ENCODE assay signal across 9 cellular contexts in the genomic region with DNA sequence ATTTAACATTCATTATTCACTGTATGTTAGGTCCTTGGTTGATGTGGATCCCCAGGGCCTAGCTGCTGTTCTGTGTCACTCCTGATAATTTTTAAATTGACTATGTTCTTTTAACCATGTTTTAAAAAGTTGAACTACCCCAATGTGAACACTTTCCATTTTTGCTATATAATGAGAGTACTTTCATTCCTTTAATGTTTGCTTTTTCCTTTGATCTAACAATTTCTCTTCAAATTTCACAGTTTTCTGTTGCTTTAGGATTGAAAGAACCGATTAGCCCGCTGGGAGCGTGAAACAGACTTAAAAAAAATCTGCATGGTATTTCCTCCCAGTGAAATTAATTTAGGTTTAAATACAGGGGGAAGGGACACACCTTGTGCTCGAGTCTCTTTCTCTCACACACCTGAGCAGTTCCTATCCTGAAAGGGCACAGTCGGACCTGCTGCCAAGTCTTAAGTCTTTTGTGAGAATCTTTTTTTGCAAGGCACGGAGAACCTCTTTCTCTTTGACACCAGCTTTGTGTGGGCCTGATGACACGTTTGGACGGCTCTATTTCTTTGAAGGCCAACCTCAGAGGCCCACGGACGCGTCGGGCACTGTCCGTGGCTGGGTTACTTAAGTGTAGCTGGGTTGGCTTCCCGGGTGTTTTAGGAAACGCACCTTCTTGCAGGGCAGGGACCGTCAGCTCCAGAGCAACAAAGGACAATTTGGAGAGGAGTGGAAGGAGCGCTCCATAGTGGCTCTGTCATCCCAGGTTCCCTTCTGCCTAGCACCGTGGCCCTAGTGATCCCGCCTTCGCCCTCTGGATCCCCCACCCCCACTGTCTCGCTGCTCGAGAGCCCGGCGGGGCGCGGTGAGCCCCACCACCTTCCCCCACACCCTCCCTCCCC. TPM values are rescaled to one million over a fixed set of nuclear protein-coding genes. Genes with fewer than 3 reads are reported as not detected.
DNase-seq lines count a peak whose midpoint lies in the region; ATAC-seq and TF ChIP-seq lines count a peak whose summit lies in the region.
"Had no signal": no experiment of that assay in that cellular context is flagged by ENCODE, and none has a peak within 500 bp of the region (broad histone marks: within the 10 kb centered on the region; RNA-seq: fewer than 3 reads in every experiment).

No MANE protein-coding gene starts in this region.

- no peaks in the 10 kb centered on the region for H3K27me3 ChIP-seq in testis

- peaks cover 5% of the 10 kb centered on the region for H3K4me1 ChIP-seq in testis

- no peak for TF ChIP-seq CTCF in testis (IDR thresholded peaks at IDR 0.05)

- H3K4me3 ChIP-seq in testis: peak overlapping the region; percentile 56 to 78

- TF ChIP-seq POLR2A in testis (IDR thresholded peaks at IDR 0.05): no peak

- peak overlapping the region in 1 of 2 donors; percentile 53 for H3K27ac ChIP-seq in testis

- WGBS in testis, 2 donors: 29 to 38% methylated on average over 17 to 26 of the region's 26 CpGs

- DNase-seq in activated CD4-positive, alpha-beta T cell treated with anti-CD3 and anti-CD28 coated beads for 36 hours: no peak
- no peak for DNase-seq in activated CD4-positive, alpha-beta T cell treated with anti-CD3 and anti-CD28 coated beads, Interleukin-2, amount 50 U/mL, for 48 hours
- no peak for DNase-seq in activated naive CD8-positive, alpha-beta T cell treated with anti-CD3 and anti-CD28 coated beads, Interleukin-2, amount 50 U/mL, for 24 hours
- DNase-seq in left lobe of liver (ENCODE audit: low spot score): no peak
- DNase-seq in testis: no peak
- DNase-seq in activated CD4-positive, alpha-beta T cell treated with anti-CD3 and anti-CD28 coated beads for 1 hour: no peak

- intact Hi-C loops in activated CD4-positive, alpha-beta T cell treated with anti-CD3 and anti-CD28 coated beads for 36 hours (cut with DNase I, micrococcal nuclease): loop anchor here in 1 of 2 experiments (2.0 kb wide), 1 partner anchor 51 kb away; no protein-coding TSS in a partner anchor
- intact Hi-C loops in testis (cut with DNase I; ENCODE audit: low total_unique reads): no loop called here

- H3K4me1 Mint-ChIP-seq in activated CD4-positive, alpha-beta T cell treated with anti-CD3 and anti-CD28 coated beads for 36 hours: peaks cover 16% of the 10 kb centered on the region
- peaks cover 23% of the 10 kb centered on the region for H3K4me1 Mint-ChIP-seq in activated naive CD8-positive, alpha-beta T cell treated with anti-CD3 and anti-CD28 coated beads, Interleukin-2, amount 50 U/mL, for 24 hours

- CTCF ChIA-PET in activated CD4-positive, alpha-beta T cell treated with anti-CD3 and anti-CD28 coated beads for 36 hours (lab: Charles Lee): interaction anchor here (0.7 kb wide), 1 partner anchor 309 kb away, joined by 3 read pairs; no protein-coding TSS in a partner anchor

- H3K9me3 ChIP-seq in testis: no peaks in the 10 kb centered on the region

- H3K27me3 Mint-ChIP-seq in activated CD4-positive, alpha-beta T cell treated with anti-CD3 and anti-CD28 coated beads for 36 hours: peaks cover 51% of the 10 kb centered on the region
- H3K27me3 Mint-ChIP-seq in activated naive CD8-positive, alpha-beta T cell treated with anti-CD3 and anti-CD28 coated beads, Interleukin-2, amount 50 U/mL, for 24 hours: peaks cover 63% of the 10 kb centered on the region

- no peak for ATAC-seq in activated CD4-positive, alpha-beta T cell treated with anti-CD3 and anti-CD28 coated beads for 36 hours
- ATAC-seq in activated naive CD8-positive, alpha-beta T cell treated with anti-CD3 and anti-CD28 coated beads, Interleukin-2, amount 50 U/mL, for 24 hours: no peak
- ATAC-seq in left lobe of liver (peak; percentile 42), HG03457 (IDR thresholded peaks at IDR 0.05; ENCODE audit: unreplicated experiment) (no peak), GM18870 (IDR thresholded peaks at IDR 0.05; ENCODE audit: unreplicated experiment) (no peak)

- no peaks in the 10 kb centered on the region for H3K36me3 ChIP-seq in testis (ENCODE audit: low read depth, missing control alignments)

- H3K4me3 Mint-ChIP-seq in activated CD4-positive, alpha-beta T cell treated with anti-CD3 and anti-CD28 coated beads for 36 hours: peak overlapping the region; percentile 80
- peak overlapping the region; percentile 29 for H3K4me3 Mint-ChIP-seq in activated naive CD8-positive, alpha-beta T cell treated with anti-CD3 and anti-CD28 coated beads, Interleukin-2, amount 50 U/mL, for 24 hours

- H3K27ac Mint-ChIP-seq in activated CD4-positive, alpha-beta T cell treated with anti-CD3 and anti-CD28 coated beads for 36 hours: no peak overlapping the region
- H3K27ac Mint-ChIP-seq in activated naive CD8-positive, alpha-beta T cell treated with anti-CD3 and anti-CD28 coated beads, Interleukin-2, amount 50 U/mL, for 24 hours: no peak overlapping the region

- no peaks in the 10 kb centered on the region for H3K9me3 Mint-ChIP-seq in activated CD4-positive, alpha-beta T cell treated with anti-CD3 and anti-CD28 coated beads for 36 hours (ENCODE audit: low read depth)
- no peaks in the 10 kb centered on the region for H3K9me3 Mint-ChIP-seq in activated naive CD8-positive, alpha-beta T cell treated with anti-CD3 and anti-CD28 coated beads, Interleukin-2, amount 50 U/mL, for 24 hours

- no peaks in the 10 kb centered on the region for H3K36me3 Mint-ChIP-seq in activated CD4-positive, alpha-beta T cell treated with anti-CD3 and anti-CD28 coated beads for 36 hours (ENCODE audit: low read depth)
- no peaks in the 10 kb centered on the region for H3K36me3 Mint-ChIP-seq in activated naive CD8-positive, alpha-beta T cell treated with anti-CD3 and anti-CD28 coated beads, Interleukin-2, amount 50 U/mL, for 24 hours (ENCODE audit: low read depth)
- H3K36me3 Mint-ChIP-seq: CD4-positive, CD25-positive, alpha-beta regulatory T cell had no signal

- POLR2A ChIA-PET in activated CD4-positive, alpha-beta T cell treated with anti-CD3 and anti-CD28 coated beads for 36 hours (lab: Charles Lee): no interaction called here

RNA-seq across cellular contexts. Expression of a gene that starts 1.0 kb away (rescaled TPM):
- under 1 TPM; 0.25 to 0.39 TPM for total RNA-seq in activated CD4-positive, alpha-beta T cell treated with anti-CD3 and anti-CD28 coated beads for 36 hours
- total RNA-seq in left lobe of liver: 56.5 TPM
- 10 to 100 TPM; 15.1 to 27.4 TPM for total RNA-seq in testis
- polyA plus RNA-seq in testis (ENCODE audit: insufficient read depth, low read depth, low replicate concordance): 8.6 TPM

RNA-seq across cellular contexts. Expression of a gene that starts 47.2 kb away (rescaled TPM):
- total RNA-seq in activated CD4-positive, alpha-beta T cell treated with anti-CD3 and anti-CD28 coated beads for 36 hours: not detected
- total RNA-seq in left lobe of liver (5.0 TPM), testis (10 to 100 TPM; 26.6 to 51.1 TPM)
- 55.1 TPM for polyA plus RNA-seq in testis (ENCODE audit: insufficient read depth, low read depth, low replicate concordance)

Comparison
In these comparisons a context has a peak if more than half of its experiments do, and no peak if none do; other contexts are left out.
1. RNA of a gene that starts 1.0 kb away (total RNA-seq): 56.5 TPM in left lobe of liver (single experiment) and 15.1 to 27.4 TPM in testis; 0.25 to 0.39 TPM in activated CD4-positive, alpha-beta T cell treated with anti-CD3 and anti-CD28 coated beads for 36 hours; every median in the first group is over 10 times any median in the second.